ENCODE assay signal across 9 cellular contexts in the genomic region with DNA sequence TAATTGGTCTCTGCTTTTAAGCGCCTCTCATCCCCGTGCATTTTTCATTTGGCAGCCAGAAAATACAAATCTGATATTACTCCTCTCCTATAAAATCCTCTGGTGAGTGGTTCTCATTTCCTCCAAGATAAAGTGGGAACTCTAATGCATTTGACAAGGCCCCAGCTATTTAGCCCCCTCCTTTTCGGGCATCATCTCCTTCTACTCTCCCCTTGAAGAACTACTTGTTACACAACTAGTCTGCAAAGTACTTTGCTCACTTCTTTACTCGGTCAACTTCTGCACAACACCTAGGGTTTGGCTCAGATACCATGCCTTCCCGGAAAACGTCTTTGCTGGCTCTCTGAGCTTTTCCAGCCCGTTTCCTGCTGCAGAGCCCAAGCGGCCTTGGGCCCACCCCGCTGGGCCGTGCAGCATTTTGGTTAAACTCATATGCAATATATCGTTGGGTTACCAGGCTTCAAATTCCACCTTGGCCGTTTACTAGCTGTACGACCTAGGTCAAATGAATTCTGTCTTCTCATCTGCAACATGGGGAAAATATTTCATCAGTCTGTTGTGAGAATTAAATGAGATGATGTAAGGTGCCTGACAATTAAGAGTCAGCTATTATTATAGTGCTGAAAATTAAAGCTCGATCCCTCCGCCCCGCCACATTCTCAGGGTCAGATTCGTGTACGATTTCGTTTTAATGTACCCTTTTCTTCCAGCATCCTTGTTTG. TPM values are rescaled to one million over a fixed set of nuclear protein-coding genes. Genes with fewer than 3 reads are reported as not detected.
DNase-seq lines count a peak whose midpoint lies in the region; ATAC-seq and TF ChIP-seq lines count a peak whose summit lies in the region.
"Had no signal": no experiment of that assay in that cellular context is flagged by ENCODE, and none has a peak within 500 bp of the region (broad histone marks: within the 10 kb centered on the region; RNA-seq: fewer than 3 reads in every experiment).

No MANE protein-coding gene starts in this region.

- H3K4me3 ChIP-seq in DND-41 (ENCODE audit: low read depth in 1 of 2, low read length in 2 of 2) (peak overlapping the region; percentile 22 to 72; a peak in 3 of 4 replicates), OCI-LY1 (ENCODE audit: low read depth, low read length, poor library complexity, severe bottlenecking) (peak overlapping the region; percentile 72), endocrine pancreas (ENCODE audit: control insufficient read depth, insufficient read depth, low read length) (peak overlapping the region; percentile 82), ovary (peak overlapping the region; percentile 96)

- DNase-seq in DND-41 (peak; percentile 49), ovary (no peak), NCI-H748 treated with DMSO at 0.1 percent for 48 hours (lab: John Stamatoyannopoulos, UW) (no peak), T1000 (lab: John Stamatoyannopoulos, UW) (no peak)

- H3K9me2 ChIP-seq in OCI-LY1 (ENCODE audit: low read depth, low read length) = no peaks in the 10 kb centered on the region

- H3K79me2 ChIP-seq in DND-41 (ENCODE audit: insufficient read depth, low read length) (peaks cover 46% of the 10 kb centered on the region), OCI-LY1 (ENCODE audit: insufficient read depth, low read length) (peaks cover 38% of the 10 kb centered on the region)

- peaks cover 38% of the 10 kb centered on the region for H4K20me1 ChIP-seq in DND-41 (ENCODE audit: insufficient read depth, low read length)
- peaks cover 5% of the 10 kb centered on the region; the same call in 1 of the 2 replicates for H4K20me1 ChIP-seq in OCI-LY1 (ENCODE audit: insufficient read depth, low read length)

- intact Hi-C loops in ovary (cut with DNase I) = loop anchor here in 2 of 4 donors (5.0 kb wide), 2 partner anchors 41 to 46 kb away; a partner anchor contains a TSS

- H3K4me1 ChIP-seq in DND-41 (ENCODE audit: insufficient read depth, low read length) (peaks cover 47% of the 10 kb centered on the region), OCI-LY1 (ENCODE audit: insufficient read depth, low read length, severe bottlenecking) (peaks cover 29% of the 10 kb centered on the region), endocrine pancreas (ENCODE audit: control insufficient read depth, insufficient read depth, low read length) (peaks cover 18% of the 10 kb centered on the region), ovary (ENCODE audit: insufficient read depth) (peaks cover 4% of the 10 kb centered on the region)

- H3F3A ChIP-seq in OCI-LY1 (ENCODE audit: insufficient read depth, low read length) = no peaks in the 10 kb centered on the region

- WGBS in ovary, 3 donors = 18 to 30% (median 24%) methylated on average over 19 of the region's 19 CpGs

- no peak for TF ChIP-seq EP300 in ovary (IDR thresholded peaks at IDR 0.05)

- H3K9me3 ChIP-seq in DND-41 (ENCODE audit: insufficient read depth, low read length, severe bottlenecking) (no peaks in the 10 kb centered on the region), OCI-LY1 (ENCODE audit: low read length) (no peaks in the 10 kb centered on the region), endocrine pancreas (ENCODE audit: control insufficient read depth, low read length) (no peaks in the 10 kb centered on the region), ovary (no peaks in the 10 kb centered on the region)

- no peak for TF ChIP-seq POLR2A in ovary (IDR thresholded peaks at IDR 0.05)

- H3K36me3 ChIP-seq in DND-41 (ENCODE audit: insufficient read depth, low read length) (peaks cover 20% of the 10 kb centered on the region), OCI-LY1 (ENCODE audit: insufficient read depth, low read length) (peaks cover 21% of the 10 kb centered on the region; the same call in 1 of the 2 replicates), endocrine pancreas (ENCODE audit: control insufficient read depth, insufficient read depth, low read length) (no peaks in the 10 kb centered on the region), ovary (no peaks in the 10 kb centered on the region)

- H2AFZ ChIP-seq in DND-41 (ENCODE audit: low read depth, low read length) = peak overlapping the region; percentile 51
- H2AFZ ChIP-seq in OCI-LY1 (ENCODE audit: low read length) = peak overlapping the region; percentile 23; the same call in 1 of the 2 replicates

- peak overlapping the region; percentile 73 for H3K9ac ChIP-seq in DND-41 (ENCODE audit: low read depth, low read length)
- H3K9ac ChIP-seq in OCI-LY1 (ENCODE audit: low read length) = peak overlapping the region; percentile 77
- H3K9ac ChIP-seq in endocrine pancreas (ENCODE audit: control insufficient read depth, insufficient read depth, low read length) = peak overlapping the region; percentile 94

- H3K4me2 ChIP-seq in DND-41 (ENCODE audit: insufficient read depth, low read length) = peak overlapping the region; percentile 69
- peak overlapping the region; percentile 94 for H3K4me2 ChIP-seq in OCI-LY1 (ENCODE audit: low read length)

- ATAC-seq in DND-41 (ENCODE audit: insufficient read depth, low read depth) (peak; percentile 1; the same call in 1 of the 3 replicates), GM19452 (IDR thresholded peaks at IDR 0.05; ENCODE audit: unreplicated experiment) (no peak), HG03469 (IDR thresholded peaks at IDR 0.05; ENCODE audit: unreplicated experiment) (no peak)

- H3K27ac ChIP-seq in DND-41 (ENCODE audit: low read length) = peak overlapping the region; percentile 82
- H3K27ac ChIP-seq in OCI-LY1 (ENCODE audit: low read depth, low read length, poor library complexity, severe bottlenecking) = peak overlapping the region; percentile 84
- H3K27ac ChIP-seq in ovary = peak overlapping the region in 1 of 2 donors; percentile 84

- H3K27me3 ChIP-seq in DND-41 (ENCODE audit: insufficient read depth, low read length, poor library complexity) = no peaks in the 10 kb centered on the region
- H3K27me3 ChIP-seq in OCI-LY1 (ENCODE audit: insufficient read depth, low read length) = no peaks in the 10 kb centered on the region
- no peaks in the 10 kb centered on the region for H3K27me3 ChIP-seq in endocrine pancreas (ENCODE audit: control insufficient read depth, insufficient read depth, low read length)
- H3K27me3 ChIP-seq in ovary = no peaks in the 10 kb centered on the region

- TF ChIP-seq CTCF in DND-41 (IDR thresholded peaks at IDR 0.05; ENCODE audit: borderline replicate concordance, extremely low read depth, low read length, poor library complexity, severe bottlenecking) (no peak), OCI-LY1 (IDR thresholded peaks at IDR 0.05; ENCODE audit: low read length) (no peak), ovary (IDR thresholded peaks at IDR 0.05) (no peak)

RNA-seq across cellular contexts. Expression of a gene that starts 0.9 kb away (rescaled TPM):
- total RNA-seq in ovary = 100 to 1,000 TPM in 5 of 7 donors, 10 to 100 TPM in 2; 30.2 to 162 (median 126) TPM
- 100 to 1,000 TPM in 1 of 2 donors, 10 to 100 TPM in 1; 88.9 to 223 TPM for polyA plus RNA-seq in ovary

RNA-seq across cellular contexts. Expression of a gene that starts 13.0 kb away (rescaled TPM):
- 10 to 100 TPM in 1 of 7 donors, 1 to 10 TPM in 4, under 1 TPM in 2; 0.25 to 33.3 (median 3.3) TPM for total RNA-seq in ovary
- 1 to 10 TPM; 5.9 to 7.1 TPM for polyA plus RNA-seq in ovary
- total RNA-seq: LHCN-M2 had no signal

RNA-seq across cellular contexts. Expression of a gene that starts 47.7 kb away (rescaled TPM):
- not detected for total RNA-seq in ovary
- polyA plus RNA-seq in ovary = not detected
- total RNA-seq: LHCN-M2 had no signal

RNA-seq across cellular contexts. Expression of a gene that starts 55.4 kb away (rescaled TPM):
- total RNA-seq in ovary = 1 to 10 TPM in 2 of 7 donors, under 1 TPM in 3, not detected in 2; 0.37 to 9.0 (median 0.62) TPM
- polyA plus RNA-seq in ovary = under 1 TPM in 1 of 2 donors, not detected in 1; 0.02 TPM
- total RNA-seq: LHCN-M2 had no signal
